8 cellular contexts compared by ENCODE assay signal in the genomic region with DNA sequence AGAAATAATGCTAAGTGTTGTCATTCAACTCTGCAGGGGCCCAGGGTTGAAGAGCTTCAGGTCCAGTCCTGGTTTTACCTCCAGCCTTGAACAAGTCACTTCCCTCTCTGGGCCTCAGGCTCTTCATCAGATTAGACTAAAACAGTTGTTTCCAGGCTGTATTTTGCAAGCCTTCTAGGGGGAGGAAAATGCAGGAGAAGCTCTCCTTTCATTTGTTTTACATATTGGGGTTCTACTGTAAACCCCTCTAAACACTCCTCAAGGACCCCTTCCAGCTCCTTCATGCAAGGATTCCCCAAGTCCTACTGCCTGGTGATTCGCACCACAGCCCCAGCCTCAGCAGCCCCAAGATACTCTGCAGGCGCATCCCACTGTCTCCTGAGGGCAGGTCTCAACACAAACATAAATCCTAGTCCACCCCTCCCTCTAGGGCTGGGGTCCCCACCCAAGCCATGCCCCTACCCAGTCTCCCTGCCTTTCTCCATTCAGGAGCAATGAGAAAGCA. TPM values are rescaled to one million over a fixed set of nuclear protein-coding genes. Genes with fewer than 3 reads are reported as not detected.
DNase-seq lines count a peak whose midpoint lies in the region; ATAC-seq, FAIRE-seq and TF ChIP-seq lines count a peak whose summit lies in the region.

No MANE protein-coding gene starts in this region.

- TF ChIP-seq CTCF in WERI-Rb-1 (IDR thresholded peaks at IDR 0.05; ENCODE audit: low read depth, low read length) (no peak), prostate gland (IDR thresholded peaks at IDR 0.05) (no peak)

- intact Hi-C loops in prostate gland (cut with DNase I): no loop called here

- DNase-seq in HT1080 (ENCODE audit: low read depth): peak; percentile 31
- peak; percentile 35 for DNase-seq in WERI-Rb-1
- DNase-seq in left lobe of liver (ENCODE audit: low spot score): peak; percentile 33
- DNase-seq in NCI-H2227 treated with DMSO at 0.1 percent for 48 hours (lab: John Stamatoyannopoulos, UW): no peak
- DNase-seq in HTR-8/SVneo (ENCODE audit: insufficient read length, low spot score): no peak
- no peak for DNase-seq in prostate gland (ENCODE audit: low spot score)

- WGBS in prostate gland: 93% methylated on average over 2 of the region's 2 CpGs

- H3K4me2 ChIP-seq in BLaER1: peak overlapping the region; percentile 12; the same call in 1 of the 2 replicates

- H4K20me1 ChIP-seq in BLaER1: no peaks in the 10 kb centered on the region

- ATAC-seq in left lobe of liver (peak; percentile 55), GM21367 (IDR thresholded peaks at IDR 0.05; ENCODE audit: unreplicated experiment) (no peak)

- H3K9ac ChIP-seq in BLaER1: no peak overlapping the region

- H3K4me3 ChIP-seq in BLaER1: no peak overlapping the region
- H3K4me3 ChIP-seq in WERI-Rb-1 (ENCODE audit: low read depth, low read length): no peak overlapping the region
- H3K4me3 ChIP-seq in prostate gland: no peak overlapping the region

- no peak for FAIRE-seq in HTR-8/SVneo (lab: Jason Lieb, UNC)

- no peaks in the 10 kb centered on the region for H3K27me3 ChIP-seq in BLaER1
- no peaks in the 10 kb centered on the region for H3K27me3 ChIP-seq in WERI-Rb-1 (ENCODE audit: insufficient read depth, low read depth, severe bottlenecking)
- H3K27me3 ChIP-seq in prostate gland (replicated peaks; ENCODE audit: insufficient read depth): no peaks in the 10 kb centered on the region

- H3K27ac ChIP-seq in BLaER1: 0 out of 2 replicates have a peak overlapping the region, but pooled peaks have one; percentile 29
- no peak overlapping the region; the same call in 1 of the 2 replicates for H3K27ac ChIP-seq in WERI-Rb-1
- no peak overlapping the region for H3K27ac ChIP-seq in prostate gland

- H3K9me3 ChIP-seq in BLaER1 (no peaks in the 10 kb centered on the region), WERI-Rb-1 (ENCODE audit: severe bottlenecking) (no peaks in the 10 kb centered on the region), prostate gland (no peaks in the 10 kb centered on the region)

- no peaks in the 10 kb centered on the region for H3K36me3 ChIP-seq in BLaER1
- no peaks in the 10 kb centered on the region for H3K36me3 ChIP-seq in WERI-Rb-1
- no peaks in the 10 kb centered on the region for H3K36me3 ChIP-seq in prostate gland

- TF ChIP-seq POLR2A in prostate gland (IDR thresholded peaks at IDR 0.05): no peak

- H3K4me1 ChIP-seq in BLaER1: 0 out of 2 replicates have a peak, but pooled peaks cover 4% of the 10 kb centered on the region
- no peaks in the 10 kb centered on the region for H3K4me1 ChIP-seq in prostate gland (replicated peaks)

RNA-seq across cellular contexts. Expression of gene SDR9C7, which starts 2.7 kb away (rescaled TPM):
- not detected in 2 replicates for total RNA-seq in HT1080 (2014; rRNA removed; shearing (Covaris generic))
- polyA plus RNA-seq in HT1080 (2015; cell fraction: cytosol; rRNA removed): 0.03 TPM in 1 of 2 replicates, not detected in the other
- not detected in 2 replicates for polyA plus RNA-seq in HT1080 (2015; cell fraction: nucleus; rRNA removed)
- total RNA-seq in left lobe of liver (not detected), prostate gland (1 to 10 TPM in 1 of 2 donors, not detected in 1; 1.1 TPM)

RNA-seq across cellular contexts. Expression of gene RDH16, which starts 25.9 kb away (rescaled TPM):
- total RNA-seq in HT1080 (2014; rRNA removed; shearing (Covaris generic)): not detected in 2 replicates
- polyA plus RNA-seq in HT1080 (2015; cell fraction: cytosol; rRNA removed): 0.07 TPM in 1 of 2 replicates, not detected in the other
- 0.07 and 0.18 TPM in 2 replicates for polyA plus RNA-seq in HT1080 (2015; cell fraction: nucleus; rRNA removed)
- total RNA-seq in left lobe of liver (162 TPM), prostate gland (1 to 10 TPM; 4.4 to 7.8 TPM)

Comparison
In these comparisons a context has a peak if more than half of its experiments do, and no peak if none do; other contexts are left out.
1. DNase-seq: peak in HT1080 (single experiment), WERI-Rb-1 (single experiment) and left lobe of liver (single experiment); none in NCI-H2227 treated with DMSO at 0.1 percent for 48 hours (single experiment), HTR-8/SVneo (single experiment) and prostate gland (single experiment).
2. RNA of gene RDH16, which starts 25.9 kb away (total RNA-seq): 162 TPM in left lobe of liver (single experiment); 4.4 to 7.8 TPM in prostate gland and not detected in HT1080; every median in the first group is over 10 times any median in the second.